In genomic region chr15:84976746-84977345, GRCh38 we compare ENCODE assay signal across 22 cellular contexts.
"Had no signal": no experiment of that assay in that cellular context is flagged by ENCODE, and none has a peak within 500 bp of the region (broad histone marks: within the 10 kb centered on the region; RNA-seq: fewer than 3 reads in every experiment).

No MANE protein-coding gene starts in this region.

- DNase-seq: activated CD4-positive, alpha-beta T cell treated with anti-CD3 and anti-CD28 coated beads, Interleukin-2, amount 50 U/mL, for 4 hours; activated naive CD4-positive, alpha-beta T cell treated with anti-CD3 and anti-CD28 coated beads, Interleukin-2, amount 10 ng/mL, durations not matched to agents 7 days and 5 days; activated T-cell treated with anti-CD3 and anti-CD28 coated beads, Interleukin-2, amount 50 U/mL, for 24 hours; erythroblast; foreskin melanocyte; glutamatergic neuron; hippocampal formation; left lung; nephron progenitor cell; stimulated activated CD4-positive, alpha-beta T cell treated with anti-CD3 and anti-CD28 coated beads, Interleukin-12 subunit alpha, Interleukin-12 subunit beta, amount 100 ng/mL, for 4 hours; stimulated activated CD4-positive, alpha-beta T cell treated with anti-CD3 and anti-CD28 coated beads, Interleukin-1b, Interleukin-23, amount 100 ng/mL, for 48 hours; stimulated activated naive CD8-positive, alpha-beta T cell treated with anti-CD3 and anti-CD28 coated beads, Interleukin-15, amount 100 ng/mL, for 72 hours; trophoblast cell had no signal

- H3K4me3 ChIP-seq: ascending aorta, coronary artery, left lung, right atrium auricular region, suprapubic skin had no signal

- FAIRE-seq: keratinocyte had no signal

- H3K36me3 Mint-ChIP-seq: activated naive CD4-positive, alpha-beta T cell treated with anti-CD3 and anti-CD28 coated beads, Interleukin-2, amount 10 ng/mL, durations not matched to agents 7 days and 5 days; mesothelial cell of epicardium had no signal

- H3K9me3 ChIP-seq: ascending aorta, left lung, right atrium auricular region, suprapubic skin had no signal

- H3K27ac Mint-ChIP-seq: activated naive CD4-positive, alpha-beta T cell treated with anti-CD3 and anti-CD28 coated beads, Interleukin-2, amount 10 ng/mL, durations not matched to agents 7 days and 5 days; activated T-cell treated with anti-CD3 and anti-CD28 coated beads, Interleukin-2, amount 50 U/mL, for 24 hours; activated T-helper 2 cell treated with anti-CD3 and anti-CD28 coated beads, Interferon-gamma antibody, Interleukin-2, Interleukin-4, amounts not matched to agents 10 μg/mL and 5 μg/mL and 100 μg/mL, durations not matched to agents 14 hours and 24 hours and 36 hours; mesothelial cell of epicardium; nephron progenitor cell; progenitor cell of endocrine pancreas; stimulated activated naive CD8-positive, alpha-beta T cell treated with anti-CD3 and anti-CD28 coated beads, Interleukin-15, amount 100 ng/mL, for 72 hours had no signal

- ATAC-seq: left lung; stimulated activated naive CD8-positive, alpha-beta T cell treated with anti-CD3 and anti-CD28 coated beads, Interleukin-15, amount 100 ng/mL, for 72 hours had no signal

- H3K27ac ChIP-seq: ascending aorta, coronary artery, left lung, right atrium auricular region, suprapubic skin, WERI-Rb-1 had no signal

- H3K27me3 Mint-ChIP-seq: activated T-cell treated with anti-CD3 and anti-CD28 coated beads, Interleukin-2, amount 50 U/mL, for 24 hours had no signal

- H3K9me3 Mint-ChIP-seq: activated naive CD4-positive, alpha-beta T cell treated with anti-CD3 and anti-CD28 coated beads, Interleukin-2, amount 10 ng/mL, durations not matched to agents 7 days and 5 days; activated T-cell treated with anti-CD3 and anti-CD28 coated beads, Interleukin-2, amount 50 U/mL, for 24 hours; activated T-helper 2 cell treated with anti-CD3 and anti-CD28 coated beads, Interferon-gamma antibody, Interleukin-2, Interleukin-4, amounts not matched to agents 10 μg/mL and 5 μg/mL and 100 μg/mL, durations not matched to agents 14 hours and 24 hours and 36 hours; mesothelial cell of epicardium; nephron progenitor cell; stimulated activated naive CD8-positive, alpha-beta T cell treated with anti-CD3 and anti-CD28 coated beads, Interleukin-15, amount 100 ng/mL, for 72 hours had no signal

- H3K4me3 Mint-ChIP-seq: activated naive CD4-positive, alpha-beta T cell treated with anti-CD3 and anti-CD28 coated beads, Interleukin-2, amount 10 ng/mL, durations not matched to agents 7 days and 5 days; activated T-cell treated with anti-CD3 and anti-CD28 coated beads, Interleukin-2, amount 50 U/mL, for 24 hours; mesothelial cell of epicardium; nephron progenitor cell; stimulated activated naive CD8-positive, alpha-beta T cell treated with anti-CD3 and anti-CD28 coated beads, Interleukin-15, amount 100 ng/mL, for 72 hours had no signal

- H3K36me3 ChIP-seq: ascending aorta, left lung, right atrium auricular region, suprapubic skin, WERI-Rb-1 had no signal

- H3K27me3 ChIP-seq: ascending aorta, right atrium auricular region, suprapubic skin had no signal
